ENCODE assay signal across 1 cellular context in the genomic region with DNA sequence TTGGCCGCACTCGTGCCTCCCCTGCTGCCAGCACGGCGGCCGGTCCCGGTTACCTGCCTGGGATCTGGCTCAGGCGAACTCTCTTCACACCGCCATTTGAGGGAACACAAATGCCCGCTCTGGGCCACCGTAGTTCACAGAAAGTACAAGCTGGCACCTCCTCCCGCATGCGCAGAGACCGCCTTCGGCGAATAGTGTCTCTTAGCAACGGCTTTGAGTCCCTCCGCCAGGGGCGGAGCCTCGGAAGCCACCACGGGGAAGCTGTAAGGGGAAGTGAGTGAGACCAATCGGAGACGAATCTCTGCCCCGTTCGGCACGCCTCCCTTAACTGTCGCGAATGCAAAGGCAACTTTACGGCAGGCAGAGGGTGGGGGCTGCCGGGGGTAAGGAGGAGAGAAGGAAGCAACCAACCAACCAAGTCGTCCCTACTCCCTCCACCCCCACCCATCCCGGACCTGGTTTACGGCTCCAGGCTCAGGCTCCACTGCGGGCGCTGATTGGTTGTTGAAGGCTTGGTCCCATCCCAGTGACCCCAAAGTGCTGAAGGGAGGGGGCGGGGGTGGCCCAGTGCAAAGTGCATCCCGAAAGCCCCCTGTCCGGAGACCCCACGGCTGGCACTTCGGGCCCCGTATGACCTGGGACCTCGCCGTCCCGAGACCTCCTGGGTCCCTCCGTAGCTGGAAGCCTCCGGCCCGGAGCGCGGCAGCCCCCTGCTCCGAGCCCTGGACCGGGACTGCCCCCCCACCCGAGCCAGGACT.
TF ChIP-seq lines count a peak whose summit lies in the region.

A gene with protein sequence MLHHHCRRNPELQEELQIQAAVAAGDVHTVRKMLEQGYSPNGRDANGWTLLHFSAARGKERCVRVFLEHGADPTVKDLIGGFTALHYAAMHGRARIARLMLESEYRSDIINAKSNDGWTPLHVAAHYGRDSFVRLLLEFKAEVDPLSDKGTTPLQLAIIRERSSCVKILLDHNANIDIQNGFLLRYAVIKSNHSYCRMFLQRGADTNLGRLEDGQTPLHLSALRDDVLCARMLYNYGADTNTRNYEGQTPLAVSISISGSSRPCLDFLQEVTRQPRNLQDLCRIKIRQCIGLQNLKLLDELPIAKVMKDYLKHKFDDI (plus strand): TSS at position 526 of the 758 bp plus-strand sequence. CDS start 9,628 bp downstream, outside the sequence.
A gene with protein sequence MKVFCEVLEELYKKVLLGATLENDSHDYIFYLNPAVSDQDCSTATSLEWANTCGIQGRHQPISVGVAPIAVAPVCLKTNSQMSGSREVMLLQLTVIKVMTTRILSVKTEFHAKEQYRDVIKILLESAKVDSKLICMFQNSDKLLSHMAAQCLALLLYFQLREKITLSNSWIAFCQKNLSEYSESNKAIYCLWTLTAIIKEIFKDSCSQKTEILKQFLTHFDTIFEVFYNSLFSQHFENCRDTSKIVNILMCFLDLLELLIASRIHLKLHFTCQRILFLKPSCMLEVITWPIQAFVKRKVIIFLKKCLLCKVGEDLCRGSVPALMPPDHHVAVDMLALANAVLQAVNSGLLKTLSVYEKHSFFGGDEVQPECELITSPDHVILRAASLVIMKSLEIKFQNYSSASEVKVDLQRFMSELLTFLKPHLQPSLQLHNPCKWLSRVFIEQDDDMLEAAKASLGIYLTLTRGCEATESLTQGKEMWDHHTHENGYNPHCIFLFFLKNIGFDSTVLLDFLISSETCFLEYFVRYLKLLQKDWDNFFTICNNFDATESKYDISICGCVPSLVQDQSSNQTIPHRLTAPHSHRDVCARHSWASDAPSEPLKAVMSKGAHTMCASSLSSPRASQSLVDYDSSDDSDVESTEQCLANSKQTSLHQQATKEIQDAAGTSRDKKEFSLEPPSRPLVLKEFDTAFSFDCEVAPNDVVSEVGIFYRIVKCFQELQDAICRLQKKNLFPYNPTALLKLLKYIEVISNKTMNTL (minus strand): TSS at position 121 of the 758 bp plus-strand sequence. CDS start 21,342 bp downstream, outside the sequence.

TF ChIP-seq in IMR-90, 13 proteins besides CTCF, POLR2A, EP300 and RAD21 (continued from another document):
- no peak for TF ChIP-seq FOS (IDR thresholded peaks at IDR 0.05; ENCODE audit: low read depth, low read length)
- no peak for TF ChIP-seq RCOR1 (IDR thresholded peaks at IDR 0.05; ENCODE audit: insufficient replicate concordance, low read length)
- TF ChIP-seq MAZ (IDR thresholded peaks at IDR 0.05; ENCODE audit: borderline replicate concordance, low read depth, low read length): peak; percentile 100
